1 cellular context compared by ENCODE assay signal in genomic region chr16:22692916-22693646, GRCh38.
TF ChIP-seq lines count a peak whose summit lies in the region.

No MANE protein-coding gene starts in this region.

TF ChIP-seq in GM23338, 12 proteins besides CTCF, POLR2A, EP300 and RAD21 (continued from another document):
- no peak for TF ChIP-seq REST (IDR thresholded peaks at IDR 0.05; ENCODE audit: unreplicated experiment)
- TF ChIP-seq JUNB (IDR thresholded peaks at IDR 0.05; ENCODE audit: unreplicated experiment), result no peak
- no peak for TF ChIP-seq EZH2 (IDR thresholded peaks at IDR 0.05; ENCODE audit: low read depth, unreplicated experiment)
- no peak for TF ChIP-seq ZNF114 (CRISPR knock-in tag; IDR thresholded peaks at IDR 0.05)
- TF ChIP-seq, protein P1, sequence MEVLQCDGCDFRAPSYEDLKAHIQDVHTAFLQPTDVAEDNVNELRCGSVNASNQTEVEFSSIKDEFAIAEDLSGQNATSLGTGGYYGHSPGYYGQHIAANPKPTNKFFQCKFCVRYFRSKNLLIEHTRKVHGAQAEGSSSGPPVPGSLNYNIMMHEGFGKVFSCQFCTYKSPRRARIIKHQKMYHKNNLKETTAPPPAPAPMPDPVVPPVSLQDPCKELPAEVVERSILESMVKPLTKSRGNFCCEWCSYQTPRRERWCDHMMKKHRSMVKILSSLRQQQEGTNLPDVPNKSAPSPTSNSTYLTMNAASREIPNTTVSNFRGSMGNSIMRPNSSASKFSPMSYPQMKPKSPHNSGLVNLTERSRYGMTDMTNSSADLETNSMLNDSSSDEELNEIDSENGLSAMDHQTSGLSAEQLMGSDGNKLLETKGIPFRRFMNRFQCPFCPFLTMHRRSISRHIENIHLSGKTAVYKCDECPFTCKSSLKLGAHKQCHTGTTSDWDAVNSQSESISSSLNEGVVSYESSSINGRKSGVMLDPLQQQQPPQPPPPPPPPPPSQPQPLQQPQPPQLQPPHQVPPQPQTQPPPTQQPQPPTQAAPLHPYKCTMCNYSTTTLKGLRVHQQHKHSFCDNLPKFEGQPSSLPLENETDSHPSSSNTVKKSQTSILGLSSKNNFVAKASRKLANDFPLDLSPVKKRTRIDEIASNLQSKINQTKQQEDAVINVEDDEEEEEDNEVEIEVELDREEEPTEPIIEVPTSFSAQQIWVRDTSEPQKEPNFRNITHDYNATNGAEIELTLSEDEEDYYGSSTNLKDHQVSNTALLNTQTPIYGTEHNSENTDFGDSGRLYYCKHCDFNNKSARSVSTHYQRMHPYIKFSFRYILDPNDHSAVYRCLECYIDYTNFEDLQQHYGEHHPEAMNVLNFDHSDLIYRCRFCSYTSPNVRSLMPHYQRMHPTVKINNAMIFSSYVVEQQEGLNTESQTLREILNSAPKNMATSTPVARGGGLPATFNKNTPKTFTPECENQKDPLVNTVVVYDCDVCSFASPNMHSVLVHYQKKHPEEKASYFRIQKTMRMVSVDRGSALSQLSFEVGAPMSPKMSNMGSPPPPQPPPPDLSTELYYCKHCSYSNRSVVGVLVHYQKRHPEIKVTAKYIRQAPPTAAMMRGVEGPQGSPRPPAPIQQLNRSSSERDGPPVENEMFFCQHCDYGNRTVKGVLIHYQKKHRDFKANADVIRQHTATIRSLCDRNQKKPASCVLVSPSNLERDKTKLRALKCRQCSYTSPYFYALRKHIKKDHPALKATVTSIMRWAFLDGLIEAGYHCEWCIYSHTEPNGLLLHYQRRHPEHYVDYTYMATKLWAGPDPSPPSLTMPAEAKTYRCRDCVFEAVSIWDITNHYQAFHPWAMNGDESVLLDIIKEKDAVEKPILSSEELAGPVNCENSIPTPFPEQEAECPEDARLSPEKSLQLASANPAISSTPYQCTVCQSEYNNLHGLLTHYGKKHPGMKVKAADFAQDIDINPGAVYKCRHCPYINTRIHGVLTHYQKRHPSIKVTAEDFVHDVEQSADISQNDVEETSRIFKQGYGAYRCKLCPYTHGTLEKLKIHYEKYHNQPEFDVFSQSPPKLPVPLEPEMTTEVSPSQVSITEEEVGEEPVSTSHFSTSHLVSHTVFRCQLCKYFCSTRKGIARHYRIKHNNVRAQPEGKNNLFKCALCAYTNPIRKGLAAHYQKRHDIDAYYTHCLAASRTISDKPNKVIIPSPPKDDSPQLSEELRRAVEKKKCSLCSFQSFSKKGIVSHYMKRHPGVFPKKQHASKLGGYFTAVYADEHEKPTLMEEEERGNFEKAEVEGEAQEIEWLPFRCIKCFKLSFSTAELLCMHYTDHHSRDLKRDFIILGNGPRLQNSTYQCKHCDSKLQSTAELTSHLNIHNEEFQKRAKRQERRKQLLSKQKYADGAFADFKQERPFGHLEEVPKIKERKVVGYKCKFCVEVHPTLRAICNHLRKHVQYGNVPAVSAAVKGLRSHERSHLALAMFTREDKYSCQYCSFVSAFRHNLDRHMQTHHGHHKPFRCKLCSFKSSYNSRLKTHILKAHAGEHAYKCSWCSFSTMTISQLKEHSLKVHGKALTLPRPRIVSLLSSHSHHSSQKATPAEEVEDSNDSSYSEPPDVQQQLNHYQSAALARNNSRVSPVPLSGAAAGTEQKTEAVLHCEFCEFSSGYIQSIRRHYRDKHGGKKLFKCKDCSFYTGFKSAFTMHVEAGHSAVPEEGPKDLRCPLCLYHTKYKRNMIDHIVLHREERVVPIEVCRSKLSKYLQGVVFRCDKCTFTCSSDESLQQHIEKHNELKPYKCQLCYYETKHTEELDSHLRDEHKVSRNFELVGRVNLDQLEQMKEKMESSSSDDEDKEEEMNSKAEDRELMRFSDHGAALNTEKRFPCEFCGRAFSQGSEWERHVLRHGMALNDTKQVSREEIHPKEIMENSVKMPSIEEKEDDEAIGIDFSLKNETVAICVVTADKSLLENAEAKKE (CRISPR knock-in tag; IDR thresholded peaks at IDR 0.05), result no peak
- TF ChIP-seq, protein P2, sequence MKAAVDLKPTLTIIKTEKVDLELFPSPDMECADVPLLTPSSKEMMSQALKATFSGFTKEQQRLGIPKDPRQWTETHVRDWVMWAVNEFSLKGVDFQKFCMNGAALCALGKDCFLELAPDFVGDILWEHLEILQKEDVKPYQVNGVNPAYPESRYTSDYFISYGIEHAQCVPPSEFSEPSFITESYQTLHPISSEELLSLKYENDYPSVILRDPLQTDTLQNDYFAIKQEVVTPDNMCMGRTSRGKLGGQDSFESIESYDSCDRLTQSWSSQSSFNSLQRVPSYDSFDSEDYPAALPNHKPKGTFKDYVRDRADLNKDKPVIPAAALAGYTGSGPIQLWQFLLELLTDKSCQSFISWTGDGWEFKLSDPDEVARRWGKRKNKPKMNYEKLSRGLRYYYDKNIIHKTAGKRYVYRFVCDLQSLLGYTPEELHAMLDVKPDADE (IDR thresholded peaks at IDR 0.05), result no peak
- TF ChIP-seq ZNF331 (CRISPR knock-in tag; IDR thresholded peaks at IDR 0.05; ENCODE audit: low read depth), result no peak
- no peak for TF ChIP-seq EZH2phosphoT487 (IDR thresholded peaks at IDR 0.05; ENCODE audit: unreplicated experiment)
TF ChIP-seq in GM23338: peak in this region for 0.
